Comparison of ENCODE assay signal across 19 cellular contexts in genomic region chr17:69538795-69539194, GRCh38.
DNase-seq lines count a peak whose midpoint lies in the region; ATAC-seq, FAIRE-seq and TF ChIP-seq lines count a peak whose summit lies in the region.
"Had no signal": no experiment of that assay in that cellular context is flagged by ENCODE, and none has a peak within 500 bp of the region (broad histone marks: within the 10 kb centered on the region; RNA-seq: fewer than 3 reads in every experiment).

No MANE protein-coding gene starts in this region.

- TF ChIP-seq RAD21 in K562 (CRISPR knock-in tag; conservative IDR thresholded peaks at IDR 0.05 in 1 of 2, IDR thresholded peaks at IDR 0.05 in 1 of 2) = no peak

- H4K20me1 ChIP-seq in K562 (replicated peaks; ENCODE audit: control insufficient read depth, insufficient read depth, low read length) = no peaks in the 10 kb centered on the region

- H3K36me3 ChIP-seq in K562 (ENCODE audit: control insufficient read depth, insufficient read depth, low read length) = no peaks in the 10 kb centered on the region
- peaks cover 0 to 7% of the 10 kb centered on the region in 2 experiments for H3K36me3 ChIP-seq in mesenchymal stem cell (ENCODE audit: control insufficient read depth in 1 of 2, insufficient read depth in 2 of 2, low read depth in 1 of 2, low read length in 2 of 2)

- in situ Hi-C loops in K562 (cut with MboI) = no loop called here
- in situ Hi-C loops in GM13976 (cut with MboI; ENCODE audit: low sequenced_read_pairs, unreplicated experiment) = no loop called here

- peak overlapping the region in 1 of 2 experiments; percentile 13 for H3K4ac ChIP-seq in mesenchymal stem cell (ENCODE audit: low read depth in 1 of 2, low read length in 2 of 2)

- H4K8ac ChIP-seq in mesenchymal stem cell (ENCODE audit: low read length) = peak overlapping the region; percentile 72

- peak overlapping the region; percentile 71 for H3K27ac Mint-ChIP-seq in stimulated activated naive CD8-positive, alpha-beta T cell treated with anti-CD3 and anti-CD28 coated beads, Interleukin-15, Interleukin-2, amounts not matched to agents 100 ng/mL and 50 ng/mL, for 24 hours
- no peak overlapping the region for H3K27ac Mint-ChIP-seq in activated CD4-positive, alpha-beta T cell treated with anti-CD3 and anti-CD28 coated beads, Interleukin-2, amount 10 ng/mL, durations not matched to agents 7 days and 5 days

- H3K79me1 ChIP-seq in mesenchymal stem cell (replicated peaks; ENCODE audit: low read length, poor library complexity, severe bottlenecking) = no peaks in the 10 kb centered on the region

- TF ChIP-seq CTCF in K562 (IDR thresholded peaks at IDR 0.05 in 2 of 3, conservative IDR thresholded peaks at IDR 0.05 in 1 of 3; ENCODE audit: insufficient read depth in 2 of 3, low read depth in 1 of 3, low read length in 3 of 3) = no peak
- TF ChIP-seq CTCF in GM13976 (IDR thresholded peaks at IDR 0.05; ENCODE audit: borderline replicate concordance, control extremely low read depth, extremely low read depth, insufficient read depth, missing control alignments) = no peak

- H3K23ac ChIP-seq in mesenchymal stem cell (ENCODE audit: low read length in 2 of 2) = no peak overlapping the region

- no peak overlapping the region for H3K14ac ChIP-seq in mesenchymal stem cell (ENCODE audit: low read length in 2 of 2)

- ATAC-seq in stimulated activated naive CD8-positive, alpha-beta T cell treated with anti-CD3 and anti-CD28 coated beads, Interleukin-15, Interleukin-2, amounts not matched to agents 100 U/mL and 50 U/mL, for 24 hours = no peak
- no peak for ATAC-seq in K562

- H2BK12ac ChIP-seq in mesenchymal stem cell (ENCODE audit: low read length in 2 of 2) = peak overlapping the region in 1 of 2 experiments; percentile 75

- H3K4me1 Mint-ChIP-seq in stimulated activated naive CD8-positive, alpha-beta T cell treated with anti-CD3 and anti-CD28 coated beads, Interleukin-15, Interleukin-2, amounts not matched to agents 100 ng/mL and 50 ng/mL, for 24 hours (ENCODE audit: low read depth) = peaks cover 19% of the 10 kb centered on the region
- no peaks in the 10 kb centered on the region for H3K4me1 Mint-ChIP-seq in activated CD4-positive, alpha-beta T cell treated with anti-CD3 and anti-CD28 coated beads, Interleukin-2, amount 10 ng/mL, durations not matched to agents 7 days and 5 days

- POLR2A ChIA-PET in K562 (lab: Yijun Ruan, JAX) = no interaction called here
- POLR2A ChIA-PET in activated CD4-positive, alpha-beta T cell treated with anti-CD3 and anti-CD28 coated beads, Interleukin-2, amount 10 ng/mL, durations not matched to agents 7 days and 5 days (lab: Charles Lee) = no interaction called here

- no peak overlapping the region for H3K4me3 ChIP-seq in K562
- no peak overlapping the region for H3K4me3 ChIP-seq in mesenchymal stem cell (ENCODE audit: insufficient read depth in 1 of 2, low read depth in 1 of 2, low read length in 2 of 2)

- no peak overlapping the region for H2AFZ ChIP-seq in K562 (ENCODE audit: low read depth, low read length)
- no peak overlapping the region for H2AFZ ChIP-seq in mesenchymal stem cell (ENCODE audit: low read depth, low read length)

- H3K9me3 ChIP-seq in K562 (replicated peaks; ENCODE audit: control insufficient read depth, insufficient read depth, low read depth, low read length) = no peaks in the 10 kb centered on the region
- H3K9me3 ChIP-seq in mesenchymal stem cell (ENCODE audit: control insufficient read depth, low read length) = no peaks in the 10 kb centered on the region

- H2BK5ac ChIP-seq in mesenchymal stem cell (ENCODE audit: low read depth, low read length, poor library complexity, severe bottlenecking) = no peak overlapping the region

- H3K27me3 Mint-ChIP-seq in stimulated activated naive CD8-positive, alpha-beta T cell treated with anti-CD3 and anti-CD28 coated beads, Interleukin-15, Interleukin-2, amounts not matched to agents 100 ng/mL and 50 ng/mL, for 24 hours = no peaks in the 10 kb centered on the region
- no peaks in the 10 kb centered on the region for H3K27me3 Mint-ChIP-seq in activated CD4-positive, alpha-beta T cell treated with anti-CD3 and anti-CD28 coated beads, Interleukin-2, amount 10 ng/mL, durations not matched to agents 7 days and 5 days

- intact Hi-C loops in K562 (cut with micrococcal nuclease) = no loop called here

- no peaks in the 10 kb centered on the region for H3K27me3 ChIP-seq in K562 (ENCODE audit: control insufficient read depth in 2 of 2, insufficient read depth in 2 of 2, low read length in 2 of 2)
- H3K27me3 ChIP-seq in mesenchymal stem cell (ENCODE audit: control insufficient read depth in 1 of 2, insufficient read depth in 1 of 2, low read length in 2 of 2) = no peaks in the 10 kb centered on the region

- H2BK120ac ChIP-seq in mesenchymal stem cell (ENCODE audit: low read depth, low read length) = no peak overlapping the region

- no peaks in the 10 kb centered on the region for H3K79me2 ChIP-seq in K562 (ENCODE audit: control insufficient read depth, insufficient read depth, low read length)

- no peak overlapping the region for H3K4me3 Mint-ChIP-seq in stimulated activated naive CD8-positive, alpha-beta T cell treated with anti-CD3 and anti-CD28 coated beads, Interleukin-15, Interleukin-2, amounts not matched to agents 100 ng/mL and 50 ng/mL, for 24 hours
- H3K4me3 Mint-ChIP-seq in activated CD4-positive, alpha-beta T cell treated with anti-CD3 and anti-CD28 coated beads, Interleukin-2, amount 10 ng/mL, durations not matched to agents 7 days and 5 days = no peak overlapping the region

- H3K27ac ChIP-seq in K562 (ENCODE audit: extremely low read depth, low read depth, low read length) = no peak overlapping the region
- no peak overlapping the region for H3K27ac ChIP-seq in mesenchymal stem cell (ENCODE audit: low read length, poor library complexity, severe bottlenecking)
- H3K27ac ChIP-seq: C4-2B, HL-60 had no signal

- CTCF ChIA-PET in K562 (lab: Yijun Ruan, JAX; ENCODE audit: low intra/inter-chr PET ratio) = no interaction called here
- CTCF ChIA-PET in activated CD4-positive, alpha-beta T cell treated with anti-CD3 and anti-CD28 coated beads, Interleukin-2, amount 10 ng/mL, durations not matched to agents 7 days and 5 days (lab: Charles Lee) = interaction anchor here (1.7 kb wide), 1 partner anchor 9 kb away, joined by 5 read pairs; no protein-coding TSS in a partner anchor

- H2AK5ac ChIP-seq in mesenchymal stem cell (ENCODE audit: low read length, severe bottlenecking) = no peak overlapping the region

- H3K4me2 ChIP-seq in K562 (ENCODE audit: insufficient read depth, low read length) (no peak overlapping the region), mesenchymal stem cell (ENCODE audit: low read length, poor library complexity, severe bottlenecking) (no peak overlapping the region)

- no peaks in the 10 kb centered on the region for H3K9me3 Mint-ChIP-seq in stimulated activated naive CD8-positive, alpha-beta T cell treated with anti-CD3 and anti-CD28 coated beads, Interleukin-15, Interleukin-2, amounts not matched to agents 100 ng/mL and 50 ng/mL, for 24 hours
- no peaks in the 10 kb centered on the region for H3K9me3 Mint-ChIP-seq in activated CD4-positive, alpha-beta T cell treated with anti-CD3 and anti-CD28 coated beads, Interleukin-2, amount 10 ng/mL, durations not matched to agents 7 days and 5 days

- H3K9ac ChIP-seq in K562 (ENCODE audit: insufficient read depth in 1 of 2, low read depth in 2 of 2, low read length in 2 of 2) (no peak overlapping the region), mesenchymal stem cell (ENCODE audit: low read length) (no peak overlapping the region)

- 0% methylated on average over 2 of the region's 2 CpGs for WGBS in K562 (ENCODE audit: insufficient coverage, low coverage, missing lambda C conversion rate)
- 73% methylated on average over 2 of the region's 2 CpGs for WGBS in mesenchymal stem cell

- no peak for TF ChIP-seq EP300 in K562 (IDR thresholded peaks at IDR 0.05; ENCODE audit: low read length)

- DNase-seq in stimulated activated naive CD8-positive, alpha-beta T cell treated with anti-CD3 and anti-CD28 coated beads, Interleukin-15, Interleukin-2, amounts not matched to agents 100 U/mL and 50 U/mL, for 24 hours = no peak
- DNase-seq in K562 (ENCODE audit: extremely low read depth in 1 of 4, low spot score in 3 of 4) (no peak), mesenchymal stem cell (peak; percentile 7), GM13976 (ENCODE audit: low spot score) (no peak), NCI-H128 (lab: John Stamatoyannopoulos, UW; ENCODE audit: unreplicated experiment) (no peak)
- no peak for DNase-seq in activated CD4-positive, alpha-beta T cell treated with anti-CD3 and anti-CD28 coated beads, Interleukin-2, amount 10 ng/mL, durations not matched to agents 7 days and 5 days
- DNase-seq: DMS79; H7; NCI-H1105; NCI-H1694; NCI-H2081 treated with DMSO at 0.1 percent for 48 hours; NCI-H748 treated with DMSO at 0.1 percent for 48 hours; NK-92 treated with Interleukin-12 subunit alpha and Interleukin-12 subunit beta, amount 100 ng/mL, for 24 hours; Right ventricle myocardium superior had no signal

- H3K4me1 ChIP-seq in K562 (replicated peaks in 1 of 2; ENCODE audit: control insufficient read depth in 2 of 2, insufficient read depth in 2 of 2, low read length in 2 of 2) (no peaks in the 10 kb centered on the region), mesenchymal stem cell (ENCODE audit: control insufficient read depth, insufficient read depth, low read depth, low read length) (no peaks in the 10 kb centered on the region)

- H3K18ac ChIP-seq in mesenchymal stem cell (ENCODE audit: low read depth in 1 of 2, low read length in 2 of 2) = peak overlapping the region in 1 of 2 experiments; percentile 54

- no peak for TF ChIP-seq POLR2A in K562 (conservative IDR thresholded peaks at IDR 0.05)

- BruUV-seq in K562 (replicated peaks; lab: Mats Ljungman, UMichigan) = no TSS peak

- FAIRE-seq in K562 (lab: Jason Lieb, UNC) = no peak
- FAIRE-seq: D721Med, RCC 7860 had no signal

- H3K36me3 Mint-ChIP-seq in stimulated activated naive CD8-positive, alpha-beta T cell treated with anti-CD3 and anti-CD28 coated beads, Interleukin-15, Interleukin-2, amounts not matched to agents 100 ng/mL and 50 ng/mL, for 24 hours (ENCODE audit: low read depth) = peaks cover 43% of the 10 kb centered on the region
- no peaks in the 10 kb centered on the region for H3K36me3 Mint-ChIP-seq in activated CD4-positive, alpha-beta T cell treated with anti-CD3 and anti-CD28 coated beads, Interleukin-2, amount 10 ng/mL, durations not matched to agents 7 days and 5 days (ENCODE audit: low read depth)

- H3K9me1 ChIP-seq in K562 (ENCODE audit: control insufficient read depth, insufficient read depth, low read length) = no peaks in the 10 kb centered on the region

- no peak overlapping the region for H2BK15ac ChIP-seq in mesenchymal stem cell (ENCODE audit: low read depth, poor library complexity, severe bottlenecking)

- H4K91ac ChIP-seq in mesenchymal stem cell (ENCODE audit: low read length) = no peak overlapping the region

TF ChIP-seq in K562, 482 proteins besides CTCF, POLR2A, EP300 and RAD21 (continues in another document):
- peak; percentile 26; the same call in 1 of the 2 replicates for TF ChIP-seq ZNF384 (IDR thresholded peaks at IDR 0.05; ENCODE audit: low read depth, low read length)
